ENCODE assay signal across 7 cellular contexts in the genomic region with DNA sequence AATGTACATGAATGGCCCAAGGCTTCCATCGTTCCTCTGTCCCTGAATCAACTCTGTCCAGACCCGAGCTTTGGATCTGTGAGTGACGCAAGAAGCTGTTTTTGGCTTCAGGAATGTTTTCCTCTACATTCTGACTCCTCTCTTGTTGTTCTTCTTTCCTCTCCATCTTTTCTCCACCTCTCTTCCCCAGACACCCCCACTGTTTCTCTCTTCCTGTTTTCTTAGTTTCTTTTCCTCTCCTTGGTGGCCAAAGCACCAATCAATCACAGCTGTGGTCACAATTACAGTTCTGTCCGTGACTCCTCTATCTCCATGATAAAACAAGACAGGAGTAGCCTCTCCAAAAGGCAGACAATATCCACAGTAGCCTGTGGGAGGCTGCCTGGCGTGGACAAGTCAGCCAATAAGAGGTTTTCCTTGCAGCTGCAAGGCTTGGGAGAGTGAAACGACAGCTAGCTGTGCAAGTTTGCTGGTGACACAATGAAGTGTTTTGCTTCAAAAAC. TPM values are rescaled to one million over a fixed set of nuclear protein-coding genes. Genes with fewer than 3 reads are reported as not detected.
DNase-seq lines count a peak whose midpoint lies in the region; ATAC-seq and TF ChIP-seq lines count a peak whose summit lies in the region.

No MANE protein-coding gene starts in this region.

- no peaks in the 10 kb centered on the region for H3K79me2 ChIP-seq in MM.1S (ENCODE audit: low read length)

- H2AFZ ChIP-seq in MM.1S (ENCODE audit: low read length), result peak overlapping the region; percentile 31; the same call in 1 of the 2 replicates

- ATAC-seq in upper lobe of right lung (peak; percentile 74), GM21576 (IDR thresholded peaks at IDR 0.05; ENCODE audit: unreplicated experiment) (no peak), GM19467 (IDR thresholded peaks at IDR 0.05; ENCODE audit: unreplicated experiment) (no peak)

- H3K4me2 ChIP-seq in MM.1S (ENCODE audit: low read depth, low read length), result 0 out of 2 replicates have a peak overlapping the region, but pooled peaks have one; percentile 12

- H3K4me3 ChIP-seq in MM.1S (ENCODE audit: low read length), result no peak overlapping the region
- peak overlapping the region; percentile 56 for H3K4me3 ChIP-seq in coronary artery
- no peak overlapping the region for H3K4me3 ChIP-seq in mesodermal cell (ENCODE audit: extremely low read depth, insufficient read depth, low read length, poor library complexity, severe bottlenecking)
- H3K4me3 ChIP-seq in upper lobe of right lung, result peak overlapping the region; percentile 1

- H3K27me3 ChIP-seq in MM.1S (replicated peaks; ENCODE audit: insufficient read depth, low read length) (no peaks in the 10 kb centered on the region), upper lobe of right lung (no peaks in the 10 kb centered on the region)

- intact Hi-C loops in upper lobe of right lung (cut with DNase I), result no loop called here

- H3K27ac ChIP-seq in MM.1S (ENCODE audit: low read length) (no peak overlapping the region), coronary artery (peak overlapping the region; percentile 40 to 73), mesodermal cell (ENCODE audit: low read depth, low read length, severe bottlenecking) (peak overlapping the region; percentile 76), upper lobe of right lung (peak overlapping the region; percentile 63)

- TF ChIP-seq CTCF in MM.1S (IDR thresholded peaks at IDR 0.05; ENCODE audit: low read length) (no peak), coronary artery (IDR thresholded peaks at IDR 0.05) (no peak), upper lobe of right lung (IDR thresholded peaks at IDR 0.05) (peak; percentile 15)

- H3K4me1 ChIP-seq in MM.1S (ENCODE audit: low read length), result peaks cover 7% of the 10 kb centered on the region
- peaks cover 38% of the 10 kb centered on the region for H3K4me1 ChIP-seq in mesodermal cell (ENCODE audit: control insufficient read depth, insufficient read depth, low read length, poor library complexity, severe bottlenecking)
- H3K4me1 ChIP-seq in upper lobe of right lung, result peaks cover 32% of the 10 kb centered on the region

- H3K9ac ChIP-seq in MM.1S (ENCODE audit: low read length), result no peak overlapping the region

- no peaks in the 10 kb centered on the region for H4K20me1 ChIP-seq in MM.1S (ENCODE audit: insufficient read depth, low read length)

- H3K36me3 ChIP-seq in MM.1S (replicated peaks; ENCODE audit: insufficient read depth, low read length), result no peaks in the 10 kb centered on the region
- H3K36me3 ChIP-seq in mesodermal cell (ENCODE audit: control insufficient read depth, insufficient read depth, low read length), result no peaks in the 10 kb centered on the region
- H3K36me3 ChIP-seq in upper lobe of right lung, result no peaks in the 10 kb centered on the region

- H3K9me3 ChIP-seq in MM.1S (replicated peaks; ENCODE audit: insufficient read depth, low read length) (no peaks in the 10 kb centered on the region), mesodermal cell (ENCODE audit: control insufficient read depth, low read length) (no peaks in the 10 kb centered on the region), upper lobe of right lung (no peaks in the 10 kb centered on the region)

- no peaks in the 10 kb centered on the region for H3K9me2 ChIP-seq in MM.1S (replicated peaks; ENCODE audit: insufficient read depth, low read length)

- DNase-seq in MM.1S, result no peak
- no peak for DNase-seq in coronary artery (ENCODE audit: low spot score)
- DNase-seq in upper lobe of right lung, result no peak
- DNase-seq in cerebellar nuclear complex (lab: John Stamatoyannopoulos, UW), result no peak

- H3F3A ChIP-seq in MM.1S (ENCODE audit: insufficient read depth, low read length), result no peaks in the 10 kb centered on the region

- WGBS in mesodermal cell (ENCODE audit: insufficient coverage in 2 of 2), 2 experiments, result 51 to 58% methylated on average over 6 of the region's 6 CpGs

RNA-seq across cellular contexts. Expression of gene TMEM212, which starts 4.9 kb away (rescaled TPM):
- not detected for polyA plus RNA-seq in mesodermal cell (2013, experiment 1 of 2)
- polyA plus RNA-seq in mesodermal cell (2013, experiment 2 of 2), result not detected
- total RNA-seq in upper lobe of right lung, result not detected

RNA-seq across cellular contexts. Expression of gene PLD1, which starts 28.0 kb away (rescaled TPM):
- polyA plus RNA-seq in mesodermal cell (2013, experiment 1 of 2), result 15.1 TPM
- 20.3 TPM for polyA plus RNA-seq in mesodermal cell (2013, experiment 2 of 2)
- total RNA-seq in upper lobe of right lung, result 25.4 TPM

Comparison
In these comparisons a context has a peak if more than half of its experiments do, and no peak if none do; other contexts are left out.
1. H3K4me3 ChIP-seq: peak in coronary artery (single experiment) and upper lobe of right lung (single experiment); none in MM.1S (single experiment) and mesodermal cell (single experiment).